In genomic region chr1:226407497-226408284, GRCh38 we compare ENCODE assay signal across 8 cellular contexts. TPM values are rescaled to one million over a fixed set of nuclear protein-coding genes. Genes with fewer than 3 reads are reported as not detected.
DNase-seq lines count a peak whose midpoint lies in the region; ATAC-seq and TF ChIP-seq lines count a peak whose summit lies in the region.

TSS of gene PARP1 (minus strand) at chr1:226408093. CDS start at chr1:226407929, 164 bp downstream.

- peak within 1 kb of the TSS; percentile 94 to 99 (median 98) for H3K4me3 Mint-ChIP-seq in CD4-positive, alpha-beta memory T cell

- POLR2A ChIA-PET in CD4-positive, alpha-beta memory T cell (lab: Charles Lee; ENCODE audit: partially characterized antibody), result interaction anchor here (0.6 to 3.5 kb wide), 30 partner anchors 8 to 940 kb away, joined by 3 to 60 read pairs (median 4); partner anchors contain the start of genes COQ8A, H3-3A, ITPKB and LIN9

- H3K27ac Mint-ChIP-seq in CD4-positive, alpha-beta memory T cell, result peak within 1 kb of the TSS; percentile 94 to 98 (median 96)

- CTCF ChIA-PET in CD4-positive, alpha-beta memory T cell (lab: Charles Lee; ENCODE audit: partially characterized antibody), result interaction anchor here (0.5 to 5.3 kb wide), 23 partner anchors 8 to 1999 kb away, joined by 3 to 41 read pairs (median 5); partner anchors contain the start of genes LIN9 and TRIM11

- ATAC-seq in GM19397 (IDR thresholded peaks at IDR 0.05; ENCODE audit: unreplicated experiment) (peak; percentile 73), HG03565 (IDR thresholded peaks at IDR 0.05; ENCODE audit: unreplicated experiment) (peak; percentile 62)

- WGBS in lower leg skin, 2 donors, result 0 to 3% methylated on average over 19 to 41 of the region's 90 CpGs

- H3K4me3 ChIP-seq in CD4-positive, alpha-beta memory T cell (ENCODE audit: low read length in 2 of 2), result peak within 1 kb of the TSS; percentile 68 to 83
- peak within 1 kb of the TSS; percentile 86 for H3K4me3 ChIP-seq in lower leg skin (ENCODE audit: low read depth, poor library complexity, severe bottlenecking)

- no peaks in the 10 kb centered on the region for H3K36me3 ChIP-seq in CD4-positive, alpha-beta memory T cell (ENCODE audit: insufficient read depth, low read length)

- TF ChIP-seq CTCF in lower leg skin (IDR thresholded peaks at IDR 0.05), result no peak

- intact Hi-C loops in CD4-positive, alpha-beta memory T cell (cut with micrococcal nuclease), result loop anchor here (1.0 to 5.0 kb wide), 7 partner anchors 18 to 1155 kb away; partner anchors contain the start of genes ACBD3, LIN9 and ZNF678
- intact Hi-C loops in lower leg skin (cut with DNase I; ENCODE audit: low total_unique reads), result no loop called here

- peak within 1 kb of the TSS; percentile 76 for H3K27ac ChIP-seq in CD4-positive, alpha-beta memory T cell (ENCODE audit: low read depth, low read length)

- peaks cover 32 to 60% (median 43%) of the 10 kb centered on the region in 4 donors for H3K4me1 Mint-ChIP-seq in CD4-positive, alpha-beta memory T cell

- H3K27me3 ChIP-seq in CD4-positive, alpha-beta memory T cell (ENCODE audit: insufficient read depth, low read length), result no peaks in the 10 kb centered on the region

- peaks cover 0 to 5% (median 0%) of the 10 kb centered on the region in 8 donors for H3K9me3 Mint-ChIP-seq in CD4-positive, alpha-beta memory T cell

- no peaks in the 10 kb centered on the region for H3K27me3 Mint-ChIP-seq in CD4-positive, alpha-beta memory T cell

- H3K4me1 ChIP-seq in CD4-positive, alpha-beta memory T cell (ENCODE audit: insufficient read depth, low read length), result peaks cover 46% of the 10 kb centered on the region

- H3K36me3 Mint-ChIP-seq in CD4-positive, alpha-beta memory T cell, result peaks cover under 1 to 18% of the 10 kb centered on the region in 2 donors

- TF ChIP-seq POLR2A in lower leg skin (IDR thresholded peaks at IDR 0.05), result no peak

- peak; percentile 91 to 94 (median 91) for DNase-seq in CD4-positive, alpha-beta memory T cell
- peak; percentile 93 for DNase-seq in NCI-H82 (lab: John Stamatoyannopoulos, UW)
- DNase-seq in activated CD4-positive, alpha-beta T cell treated with anti-CD3 and anti-CD28 coated beads, Interleukin-2, amount 50 U/mL, for 48 hours, result peak; percentile 85 to 89
- DNase-seq in dermis microvascular lymphatic vessel endothelial cell (ENCODE audit: low read depth in 2 of 2), result peak; percentile 57 to 83
- peak; percentile 88 to 97 for DNase-seq in lower leg skin (ENCODE audit: low spot score in 2 of 2)
- DNase-seq in stimulated activated CD4-positive, alpha-beta T cell treated with anti-CD3 and anti-CD28 coated beads, Interleukin-4, amount 100 ng/mL, for 48 hours (ENCODE audit: low read depth in 2 of 2), result peak; percentile 79 to 86

- no peaks in the 10 kb centered on the region for H3K9me3 ChIP-seq in CD4-positive, alpha-beta memory T cell (ENCODE audit: control insufficient read depth in 1 of 2, low read length in 2 of 2)

RNA-seq across cellular contexts. Expression of gene PARP1, which starts in this region (rescaled TPM):
- 100 to 1,000 TPM; 120 to 129 TPM for total RNA-seq in CD4-positive, alpha-beta memory T cell
- polyA plus RNA-seq in CD4-positive, alpha-beta memory T cell, result 100 to 1,000 TPM in 1 of 2 donors, 10 to 100 TPM in 1; 73.0 to 148 TPM
- total RNA-seq in dermis microvascular lymphatic vessel endothelial cell (119 and 136 TPM in 2 replicates), lower leg skin (10 to 100 TPM; 30.9 to 65.1 (median 48.2) TPM)

Comparison
In these comparisons a context has a peak if more than half of its experiments do, and no peak if none do; other contexts are left out.
1. Peak in every context shown above with its lines: DNase-seq, ATAC-seq, H3K4me3 ChIP-seq and H3K27ac ChIP-seq.